22 cellular contexts compared by ENCODE assay signal in the genomic region with DNA sequence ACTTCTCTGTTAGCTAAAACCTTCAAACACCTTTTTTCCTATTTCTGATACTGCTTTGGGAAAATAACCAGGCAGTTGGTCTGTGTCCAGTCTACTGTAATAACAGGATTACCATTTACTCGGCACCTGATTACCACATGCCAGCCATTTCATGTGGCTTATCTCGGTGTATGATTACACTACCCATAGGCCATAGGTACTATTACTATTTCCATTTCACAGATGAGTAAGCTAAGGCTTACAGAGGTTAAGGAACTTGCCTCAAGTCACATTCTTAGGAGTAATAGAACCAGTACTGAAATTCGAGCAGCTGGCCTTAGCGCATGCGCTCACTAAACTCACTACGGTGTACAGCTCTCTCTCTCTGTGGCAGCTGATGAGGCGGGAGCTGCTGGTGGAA.
DNase-seq lines count a peak whose midpoint lies in the region; ATAC-seq and TF ChIP-seq lines count a peak whose summit lies in the region.
"Had no signal": no experiment of that assay in that cellular context is flagged by ENCODE, and none has a peak within 500 bp of the region (broad histone marks: within the 10 kb centered on the region; RNA-seq: fewer than 3 reads in every experiment).

No MANE protein-coding gene starts in this region.

- peaks cover 59% of the 10 kb centered on the region for H3K4me1 Mint-ChIP-seq in nephron progenitor cell
- no peaks in the 10 kb centered on the region for H3K4me1 Mint-ChIP-seq in stimulated activated naive CD8-positive, alpha-beta T cell treated with anti-CD3 and anti-CD28 coated beads, Interleukin-15, amount 100 ng/mL, for 72 hours
- H3K4me1 Mint-ChIP-seq: activated naive CD8-positive, alpha-beta T cell treated with anti-CD3 and anti-CD28 coated beads, Interleukin-2, amount 10 ng/mL, durations not matched to agents 7 days and 5 days had no signal

- DNase-seq in cardiac muscle cell (ENCODE audit: low read depth in 1 of 2, low spot score in 1 of 2) (no peak), right atrium auricular region (ENCODE audit: low spot score) (no peak), nephron progenitor cell (no peak)
- no peak for DNase-seq in stimulated activated naive CD8-positive, alpha-beta T cell treated with anti-CD3 and anti-CD28 coated beads, Interleukin-15, amount 100 ng/mL, for 72 hours
- no peak for DNase-seq in stimulated activated CD4-positive, alpha-beta T cell treated with anti-CD3 and anti-CD28 coated beads, Interleukin-4, amount 100 ng/mL, for 24 hours
- DNase-seq: activated CD4-positive, alpha-beta T cell treated with anti-CD3 and anti-CD28 coated beads for 48 hours; activated naive CD8-positive, alpha-beta T cell treated with anti-CD3 and anti-CD28 coated beads, Interleukin-2, amount 10 ng/mL, durations not matched to agents 7 days and 5 days; dermis blood vessel endothelial cell; foreskin melanocyte; GM23248; MM.1S; NCI-H1436 treated with DMSO at 0.1 percent for 48 hours; NCI-H748 treated with DMSO at 0.1 percent for 48 hours; SHP77; stimulated activated CD4-positive, alpha-beta T cell treated with anti-CD3 and anti-CD28 coated beads, Interleukin-15, amount 100 ng/mL, for 24 hours had no signal

- H3K27ac Mint-ChIP-seq in nephron progenitor cell, result peak overlapping the region; percentile 69
- H3K27ac Mint-ChIP-seq in stimulated activated naive CD8-positive, alpha-beta T cell treated with anti-CD3 and anti-CD28 coated beads, Interleukin-15, amount 100 ng/mL, for 72 hours, result no peak overlapping the region
- H3K27ac Mint-ChIP-seq: activated naive CD8-positive, alpha-beta T cell treated with anti-CD3 and anti-CD28 coated beads, Interleukin-2, amount 10 ng/mL, durations not matched to agents 7 days and 5 days had no signal

- H3K4me3 Mint-ChIP-seq in nephron progenitor cell, result no peak overlapping the region
- no peak overlapping the region for H3K4me3 Mint-ChIP-seq in stimulated activated naive CD8-positive, alpha-beta T cell treated with anti-CD3 and anti-CD28 coated beads, Interleukin-15, amount 100 ng/mL, for 72 hours
- H3K4me3 Mint-ChIP-seq: activated naive CD8-positive, alpha-beta T cell treated with anti-CD3 and anti-CD28 coated beads, Interleukin-2, amount 10 ng/mL, durations not matched to agents 7 days and 5 days had no signal

- TF ChIP-seq CTCF in cardiac muscle cell (IDR thresholded peaks at IDR 0.05; ENCODE audit: low read depth, low read length) (no peak), right atrium auricular region (IDR thresholded peaks at IDR 0.05) (no peak), nephron progenitor cell (IDR thresholded peaks at IDR 0.05) (no peak)

- H3K4me3 ChIP-seq in cardiac muscle cell (no peak overlapping the region), right atrium auricular region (no peak overlapping the region), esophagus (ENCODE audit: low read depth in 1 of 2, low read length in 2 of 2) (no peak overlapping the region), urinary bladder (ENCODE audit: low read depth, low read length) (no peak overlapping the region)
- H3K4me3 ChIP-seq: BLaER1, GM23248, mucosa of descending colon, suprapubic skin had no signal

- ATAC-seq in stimulated activated naive CD8-positive, alpha-beta T cell treated with anti-CD3 and anti-CD28 coated beads, Interleukin-15, amount 100 ng/mL, for 72 hours, result no peak
- ATAC-seq in GM18873 (IDR thresholded peaks at IDR 0.05; ENCODE audit: low FRiP score, unreplicated experiment), result no peak

- H3K27ac ChIP-seq in cardiac muscle cell, result peak overlapping the region; percentile 31
- no peak overlapping the region for H3K27ac ChIP-seq in right atrium auricular region
- peak overlapping the region; percentile 24 to 31 for H3K27ac ChIP-seq in esophagus (ENCODE audit: low read depth in 2 of 2, low read length in 1 of 2)
- H3K27ac ChIP-seq in urinary bladder (ENCODE audit: low read depth), result peak overlapping the region; percentile 46
- H3K27ac ChIP-seq: BLaER1, brain microvascular endothelial cell, GM23248, suprapubic skin had no signal

- no peaks in the 10 kb centered on the region for H3K9me3 ChIP-seq in cardiac muscle cell (ENCODE audit: low read depth)
- H3K9me3 ChIP-seq in right atrium auricular region, result no peaks in the 10 kb centered on the region
- H3K9me3 ChIP-seq in esophagus (ENCODE audit: control insufficient read depth in 2 of 2, insufficient read depth in 1 of 2, low read depth in 1 of 2, low read length in 1 of 2), result no peaks in the 10 kb centered on the region
- H3K9me3 ChIP-seq: BLaER1, mucosa of descending colon, suprapubic skin had no signal

- peaks cover 37% of the 10 kb centered on the region for H3K4me1 ChIP-seq in cardiac muscle cell (ENCODE audit: low read depth)
- no peaks in the 10 kb centered on the region for H3K4me1 ChIP-seq in right atrium auricular region
- H3K4me1 ChIP-seq in esophagus (ENCODE audit: control insufficient read depth in 2 of 2, insufficient read depth in 2 of 2, low read length in 1 of 2), result peaks cover 2 to 3% of the 10 kb centered on the region in 2 donors
- no peaks in the 10 kb centered on the region for H3K4me1 ChIP-seq in urinary bladder (ENCODE audit: insufficient read depth)
- H3K4me1 ChIP-seq: BLaER1 had no signal

- H3K9me3 Mint-ChIP-seq in nephron progenitor cell, result peaks cover 3% of the 10 kb centered on the region
- H3K9me3 Mint-ChIP-seq in stimulated activated naive CD8-positive, alpha-beta T cell treated with anti-CD3 and anti-CD28 coated beads, Interleukin-15, amount 100 ng/mL, for 72 hours, result no peaks in the 10 kb centered on the region

- WGBS in esophagus, 2 donors, result 73 to 74% methylated on average over 7 of the region's 7 CpGs
- 55% methylated on average over 7 of the region's 7 CpGs for WGBS in urinary bladder

- peaks cover 6% of the 10 kb centered on the region for H3K27me3 Mint-ChIP-seq in nephron progenitor cell (ENCODE audit: low read depth, poor library complexity)
- no peaks in the 10 kb centered on the region for H3K27me3 Mint-ChIP-seq in stimulated activated naive CD8-positive, alpha-beta T cell treated with anti-CD3 and anti-CD28 coated beads, Interleukin-15, amount 100 ng/mL, for 72 hours

- no peaks in the 10 kb centered on the region for H3K36me3 Mint-ChIP-seq in nephron progenitor cell (ENCODE audit: low read depth)
- H3K36me3 Mint-ChIP-seq: activated naive CD8-positive, alpha-beta T cell treated with anti-CD3 and anti-CD28 coated beads, Interleukin-2, amount 10 ng/mL, durations not matched to agents 7 days and 5 days had no signal

- no peaks in the 10 kb centered on the region for H3K27me3 ChIP-seq in cardiac muscle cell
- no peaks in the 10 kb centered on the region for H3K27me3 ChIP-seq in right atrium auricular region
- no peaks in the 10 kb centered on the region for H3K27me3 ChIP-seq in esophagus (ENCODE audit: control insufficient read depth in 1 of 2, insufficient read depth in 2 of 2, low read length in 2 of 2)
- H3K27me3 ChIP-seq: BLaER1, brain microvascular endothelial cell, suprapubic skin had no signal

- no peaks in the 10 kb centered on the region for H3K36me3 ChIP-seq in cardiac muscle cell
- H3K36me3 ChIP-seq in right atrium auricular region, result no peaks in the 10 kb centered on the region
- no peaks in the 10 kb centered on the region for H3K36me3 ChIP-seq in esophagus (ENCODE audit: control insufficient read depth in 2 of 2, insufficient read depth in 2 of 2, low read length in 1 of 2)
- H3K36me3 ChIP-seq in urinary bladder (ENCODE audit: insufficient read depth), result no peaks in the 10 kb centered on the region
- H3K36me3 ChIP-seq: BLaER1, brain microvascular endothelial cell, suprapubic skin had no signal

Comparison
In these comparisons a context has a peak if more than half of its experiments do, and no peak if none do; other contexts are left out.
1. H3K27ac ChIP-seq: peak in cardiac muscle cell (single experiment), esophagus (2 of 2) and urinary bladder (single experiment); none in right atrium auricular region (0 of 2).